ENCODE assay signal across 18 cellular contexts in the genomic region with DNA sequence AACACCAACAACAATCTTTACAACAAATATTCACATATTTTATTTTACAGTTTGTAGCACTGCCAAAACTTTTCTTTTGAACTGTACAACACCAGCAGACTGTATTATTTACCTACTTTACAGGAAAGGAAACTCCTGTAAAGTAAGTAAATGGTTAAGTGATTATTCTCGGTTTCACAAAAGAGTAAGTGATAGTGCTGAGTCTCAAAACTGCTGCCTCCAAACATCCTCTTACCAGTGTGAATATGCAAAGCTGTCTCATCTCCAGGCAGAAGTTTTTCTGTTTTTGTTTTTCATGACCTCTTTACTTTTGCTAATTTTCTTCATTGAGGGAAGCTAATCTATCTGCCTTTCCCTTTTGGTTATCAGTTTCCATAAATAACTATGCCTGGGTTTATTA.
DNase-seq lines count a peak whose midpoint lies in the region; ATAC-seq and TF ChIP-seq lines count a peak whose summit lies in the region.
"Had no signal": no experiment of that assay in that cellular context is flagged by ENCODE, and none has a peak within 500 bp of the region (broad histone marks: within the 10 kb centered on the region; RNA-seq: fewer than 3 reads in every experiment).

No MANE protein-coding gene starts in this region.

- H3K27me3 ChIP-seq in effector memory CD4-positive, alpha-beta T cell (replicated peaks; ENCODE audit: control insufficient read depth, insufficient read depth, low read length, poor library complexity, severe bottlenecking): no peaks in the 10 kb centered on the region
- H3K27me3 ChIP-seq in lower lobe of right lung (ENCODE audit: low read depth): no peaks in the 10 kb centered on the region
- H3K27me3 ChIP-seq: cardiac muscle cell had no signal

- ATAC-seq in GM18508 (IDR thresholded peaks at IDR 0.05; ENCODE audit: insufficient read depth, unreplicated experiment) (peak; percentile 99), GM19452 (IDR thresholded peaks at IDR 0.05; ENCODE audit: unreplicated experiment) (peak; percentile 98), HG02884 (IDR thresholded peaks at IDR 0.05; ENCODE audit: unreplicated experiment) (peak; percentile 91), HG03571 (IDR thresholded peaks at IDR 0.05; ENCODE audit: unreplicated experiment) (peak; percentile 98), SK-N-SH treated with all-trans-retinoic acid at 6 μM for 48 hours (no peak), lower lobe of right lung (no peak)

- DNase-seq in hepatic stellate cell (ENCODE audit: low spot score) (no peak), lower lobe of right lung (no peak)
- DNase-seq in effector memory CD4-positive, alpha-beta T cell: no peak
- DNase-seq: activated CD4-positive, CD25-positive, alpha-beta regulatory T cell treated with anti-CD3 and anti-CD28 coated beads, Interleukin-2, amount 50 U/mL, for 72 hours; activated naive CD4-positive, alpha-beta T cell treated with Interleukin-2 at 50 U/mL for 16 hours; DMS53; HFFc6; hippocampal formation; IMR-90; NCI-H1694 treated with DMSO at 0.1 percent for 48 hours; nucleus accumbens had no signal

- no peak overlapping the region for H3K27ac ChIP-seq in effector memory CD4-positive, alpha-beta T cell (ENCODE audit: insufficient read depth, low read length, poor library complexity, severe bottlenecking)
- H3K27ac ChIP-seq in lower lobe of right lung: no peak overlapping the region
- H3K27ac ChIP-seq: cardiac muscle cell, epithelial cell of prostate had no signal

- H3K4me1 ChIP-seq in effector memory CD4-positive, alpha-beta T cell (ENCODE audit: control insufficient read depth, insufficient read depth, low read length, poor library complexity, severe bottlenecking): no peaks in the 10 kb centered on the region
- H3K4me1 ChIP-seq in lower lobe of right lung: no peaks in the 10 kb centered on the region

- H3K9me3 ChIP-seq in effector memory CD4-positive, alpha-beta T cell (ENCODE audit: control insufficient read depth, low read length): no peaks in the 10 kb centered on the region
- H3K9me3 ChIP-seq in lower lobe of right lung: no peaks in the 10 kb centered on the region

- intact Hi-C loops in lower lobe of right lung (cut with DNase I): no loop called here

- TF ChIP-seq CTCF in lower lobe of right lung (IDR thresholded peaks at IDR 0.05): no peak

- H3K36me3 ChIP-seq in effector memory CD4-positive, alpha-beta T cell (ENCODE audit: control insufficient read depth, insufficient read depth, low read length): no peaks in the 10 kb centered on the region
- H3K36me3 ChIP-seq in lower lobe of right lung: no peaks in the 10 kb centered on the region
- H3K36me3 ChIP-seq: cardiac muscle cell had no signal

- no peak overlapping the region for H3K4me3 ChIP-seq in effector memory CD4-positive, alpha-beta T cell (ENCODE audit: insufficient read depth, low read depth, low read length, poor library complexity, severe bottlenecking)
- H3K4me3 ChIP-seq in lower lobe of right lung: no peak overlapping the region
- H3K4me3 ChIP-seq: cardiac muscle cell had no signal

TF ChIP-seq in SK-N-SH treated with all-trans-retinoic acid at 6 μM for 48 hours, 23 proteins besides CTCF, POLR2A, EP300 and RAD21 (continues in another document):
- TF ChIP-seq TOX (CRISPR knock-in tag; IDR thresholded peaks at IDR 0.05; ENCODE audit: borderline replicate concordance): no peak
- no peak for TF ChIP-seq ARNTL (CRISPR knock-in tag; IDR thresholded peaks at IDR 0.05; ENCODE audit: borderline replicate concordance, low read depth)
- no peak for TF ChIP-seq ZFP30 (CRISPR knock-in tag; IDR thresholded peaks at IDR 0.05)
- TF ChIP-seq ZC3H10 (CRISPR knock-in tag; IDR thresholded peaks at IDR 0.05): no peak
- TF ChIP-seq GLIS3 (CRISPR knock-in tag; IDR thresholded peaks at IDR 0.05): no peak
- TF ChIP-seq CSDC2 (CRISPR knock-in tag; IDR thresholded peaks at IDR 0.05): no peak
- TF ChIP-seq SNAI2 (CRISPR knock-in tag; IDR thresholded peaks at IDR 0.05): no peak
- TF ChIP-seq TCF4 (CRISPR knock-in tag; IDR thresholded peaks at IDR 0.05; ENCODE audit: borderline replicate concordance): no peak
- no peak for TF ChIP-seq ESRRG (CRISPR knock-in tag; IDR thresholded peaks at IDR 0.05)
- TF ChIP-seq, protein P1, sequence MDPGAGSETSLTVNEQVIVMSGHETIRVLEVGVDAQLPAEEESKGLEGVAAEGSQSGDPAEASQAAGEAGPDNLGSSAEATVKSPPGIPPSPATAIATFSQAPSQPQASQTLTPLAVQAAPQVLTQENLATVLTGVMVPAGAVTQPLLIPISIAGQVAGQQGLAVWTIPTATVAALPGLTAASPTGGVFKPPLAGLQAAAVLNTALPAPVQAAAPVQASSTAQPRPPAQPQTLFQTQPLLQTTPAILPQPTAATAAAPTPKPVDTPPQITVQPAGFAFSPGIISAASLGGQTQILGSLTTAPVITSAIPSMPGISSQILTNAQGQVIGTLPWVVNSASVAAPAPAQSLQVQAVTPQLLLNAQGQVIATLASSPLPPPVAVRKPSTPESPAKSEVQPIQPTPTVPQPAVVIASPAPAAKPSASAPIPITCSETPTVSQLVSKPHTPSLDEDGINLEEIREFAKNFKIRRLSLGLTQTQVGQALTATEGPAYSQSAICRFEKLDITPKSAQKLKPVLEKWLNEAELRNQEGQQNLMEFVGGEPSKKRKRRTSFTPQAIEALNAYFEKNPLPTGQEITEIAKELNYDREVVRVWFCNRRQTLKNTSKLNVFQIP (CRISPR knock-in tag; IDR thresholded peaks at IDR 0.05; ENCODE audit: borderline replicate concordance, low read depth): no peak
- TF ChIP-seq PPARA (CRISPR knock-in tag; IDR thresholded peaks at IDR 0.05; ENCODE audit: borderline replicate concordance): no peak
- TF ChIP-seq, protein P2, sequence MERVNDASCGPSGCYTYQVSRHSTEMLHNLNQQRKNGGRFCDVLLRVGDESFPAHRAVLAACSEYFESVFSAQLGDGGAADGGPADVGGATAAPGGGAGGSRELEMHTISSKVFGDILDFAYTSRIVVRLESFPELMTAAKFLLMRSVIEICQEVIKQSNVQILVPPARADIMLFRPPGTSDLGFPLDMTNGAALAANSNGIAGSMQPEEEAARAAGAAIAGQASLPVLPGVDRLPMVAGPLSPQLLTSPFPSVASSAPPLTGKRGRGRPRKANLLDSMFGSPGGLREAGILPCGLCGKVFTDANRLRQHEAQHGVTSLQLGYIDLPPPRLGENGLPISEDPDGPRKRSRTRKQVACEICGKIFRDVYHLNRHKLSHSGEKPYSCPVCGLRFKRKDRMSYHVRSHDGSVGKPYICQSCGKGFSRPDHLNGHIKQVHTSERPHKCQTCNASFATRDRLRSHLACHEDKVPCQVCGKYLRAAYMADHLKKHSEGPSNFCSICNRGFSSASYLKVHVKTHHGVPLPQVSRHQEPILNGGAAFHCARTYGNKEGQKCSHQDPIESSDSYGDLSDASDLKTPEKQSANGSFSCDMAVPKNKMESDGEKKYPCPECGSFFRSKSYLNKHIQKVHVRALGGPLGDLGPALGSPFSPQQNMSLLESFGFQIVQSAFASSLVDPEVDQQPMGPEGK (CRISPR knock-in tag; IDR thresholded peaks at IDR 0.05; ENCODE audit: borderline replicate concordance): no peak
- TF ChIP-seq ZNF8 (CRISPR knock-in tag; IDR thresholded peaks at IDR 0.05): no peak
- TF ChIP-seq OSR1 (CRISPR knock-in tag; IDR thresholded peaks at IDR 0.05): no peak
- no peak for TF ChIP-seq ZNF70 (CRISPR knock-in tag; IDR thresholded peaks at IDR 0.05)
- no peak for TF ChIP-seq BACH2 (CRISPR knock-in tag; IDR thresholded peaks at IDR 0.05; ENCODE audit: borderline replicate concordance)
- no peak for TF ChIP-seq RARB (CRISPR knock-in tag; IDR thresholded peaks at IDR 0.05)
- TF ChIP-seq, protein P3, sequence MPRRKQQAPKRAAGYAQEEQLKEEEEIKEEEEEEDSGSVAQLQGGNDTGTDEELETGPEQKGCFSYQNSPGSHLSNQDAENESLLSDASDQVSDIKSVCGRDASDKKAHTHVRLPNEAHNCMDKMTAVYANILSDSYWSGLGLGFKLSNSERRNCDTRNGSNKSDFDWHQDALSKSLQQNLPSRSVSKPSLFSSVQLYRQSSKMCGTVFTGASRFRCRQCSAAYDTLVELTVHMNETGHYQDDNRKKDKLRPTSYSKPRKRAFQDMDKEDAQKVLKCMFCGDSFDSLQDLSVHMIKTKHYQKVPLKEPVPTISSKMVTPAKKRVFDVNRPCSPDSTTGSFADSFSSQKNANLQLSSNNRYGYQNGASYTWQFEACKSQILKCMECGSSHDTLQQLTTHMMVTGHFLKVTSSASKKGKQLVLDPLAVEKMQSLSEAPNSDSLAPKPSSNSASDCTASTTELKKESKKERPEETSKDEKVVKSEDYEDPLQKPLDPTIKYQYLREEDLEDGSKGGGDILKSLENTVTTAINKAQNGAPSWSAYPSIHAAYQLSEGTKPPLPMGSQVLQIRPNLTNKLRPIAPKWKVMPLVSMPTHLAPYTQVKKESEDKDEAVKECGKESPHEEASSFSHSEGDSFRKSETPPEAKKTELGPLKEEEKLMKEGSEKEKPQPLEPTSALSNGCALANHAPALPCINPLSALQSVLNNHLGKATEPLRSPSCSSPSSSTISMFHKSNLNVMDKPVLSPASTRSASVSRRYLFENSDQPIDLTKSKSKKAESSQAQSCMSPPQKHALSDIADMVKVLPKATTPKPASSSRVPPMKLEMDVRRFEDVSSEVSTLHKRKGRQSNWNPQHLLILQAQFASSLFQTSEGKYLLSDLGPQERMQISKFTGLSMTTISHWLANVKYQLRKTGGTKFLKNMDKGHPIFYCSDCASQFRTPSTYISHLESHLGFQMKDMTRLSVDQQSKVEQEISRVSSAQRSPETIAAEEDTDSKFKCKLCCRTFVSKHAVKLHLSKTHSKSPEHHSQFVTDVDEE (CRISPR knock-in tag; IDR thresholded peaks at IDR 0.05): no peak
- TF ChIP-seq, protein P4, sequence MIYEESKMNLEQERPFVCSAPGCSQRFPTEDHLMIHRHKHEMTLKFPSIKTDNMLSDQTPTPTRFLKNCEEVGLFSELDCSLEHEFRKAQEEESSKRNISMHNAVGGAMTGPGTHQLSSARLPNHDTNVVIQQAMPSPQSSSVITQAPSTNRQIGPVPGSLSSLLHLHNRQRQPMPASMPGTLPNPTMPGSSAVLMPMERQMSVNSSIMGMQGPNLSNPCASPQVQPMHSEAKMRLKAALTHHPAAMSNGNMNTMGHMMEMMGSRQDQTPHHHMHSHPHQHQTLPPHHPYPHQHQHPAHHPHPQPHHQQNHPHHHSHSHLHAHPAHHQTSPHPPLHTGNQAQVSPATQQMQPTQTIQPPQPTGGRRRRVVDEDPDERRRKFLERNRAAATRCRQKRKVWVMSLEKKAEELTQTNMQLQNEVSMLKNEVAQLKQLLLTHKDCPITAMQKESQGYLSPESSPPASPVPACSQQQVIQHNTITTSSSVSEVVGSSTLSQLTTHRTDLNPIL (CRISPR knock-in tag; IDR thresholded peaks at IDR 0.05; ENCODE audit: low read depth): no peak

Comparison
In these comparisons a context has a peak if more than half of its experiments do, and no peak if none do; other contexts are left out.
1. ATAC-seq: peak in GM18508 (single experiment), GM19452 (single experiment), HG02884 (single experiment) and HG03571 (single experiment); none in SK-N-SH treated with all-trans-retinoic acid at 6 μM for 48 hours (single experiment) and lower lobe of right lung (0 of 2).